ENCODE assay signal across 8 cellular contexts in the genomic region with DNA sequence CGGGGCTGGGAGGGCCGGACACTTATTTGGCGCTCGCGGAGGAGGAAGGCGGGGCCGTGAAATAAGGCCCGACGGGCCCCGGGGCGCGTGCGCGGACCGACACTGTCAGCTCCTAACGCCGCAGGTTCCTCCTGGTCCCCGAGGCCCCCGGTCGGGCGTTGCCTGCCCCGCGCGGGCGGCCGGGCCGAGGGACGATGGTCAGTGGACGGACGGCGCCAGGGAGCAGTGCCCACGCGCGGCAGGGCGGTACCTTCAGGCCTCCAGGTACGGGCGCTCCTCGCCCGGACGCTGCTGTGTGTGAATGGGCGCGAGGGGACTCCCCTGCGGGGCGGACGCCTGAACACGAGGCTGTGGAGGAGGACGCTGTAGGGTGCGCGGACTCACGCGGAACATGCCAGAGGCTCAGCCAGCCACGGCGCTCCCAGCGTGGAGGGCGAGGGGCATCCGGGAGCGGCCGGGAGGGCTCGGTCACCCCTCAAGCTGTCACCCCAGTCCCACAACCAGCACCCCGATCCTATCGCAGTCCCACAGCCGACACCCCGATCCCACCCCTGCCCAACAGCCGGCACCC. TPM values are rescaled to one million over a fixed set of nuclear protein-coding genes. Genes with fewer than 3 reads are reported as not detected.
DNase-seq lines count a peak whose midpoint lies in the region; ATAC-seq and TF ChIP-seq lines count a peak whose summit lies in the region.

No MANE protein-coding gene starts in this region.

- H3K27ac ChIP-seq in HUES6 (ENCODE audit: low read depth, low read length) (no peak overlapping the region), mucosa of rectum (ENCODE audit: low read depth in 2 of 2, low read length in 2 of 2) (peak overlapping the region; percentile 97)

- TF ChIP-seq CTCF in epithelial cell of proximal tubule (conservative IDR thresholded peaks at IDR 0.05; ENCODE audit: low read depth, low read length), result no peak

- no peaks in the 10 kb centered on the region for H3K36me3 ChIP-seq in HUES6 (ENCODE audit: control insufficient read depth, insufficient read depth, low read length)
- no peaks in the 10 kb centered on the region for H3K36me3 ChIP-seq in mucosa of rectum (ENCODE audit: control insufficient read depth in 2 of 2, insufficient read depth in 2 of 2, low read length in 2 of 2)

- H3K9me3 ChIP-seq in HUES6 (ENCODE audit: control insufficient read depth, insufficient read depth, low read depth, low read length) (no peaks in the 10 kb centered on the region), mucosa of rectum (ENCODE audit: control insufficient read depth in 2 of 2, low read length in 2 of 2) (no peaks in the 10 kb centered on the region)

- ATAC-seq in GM21447 (IDR thresholded peaks at IDR 0.05; ENCODE audit: unreplicated experiment), result peak; percentile 61

- H3K4me3 ChIP-seq in HUES6 (ENCODE audit: low read depth, low read length), result peak overlapping the region; percentile 98
- H3K4me3 ChIP-seq in epithelial cell of proximal tubule (ENCODE audit: low read depth, low read length), result peak overlapping the region; percentile 94
- peak overlapping the region; percentile 86 to 87 for H3K4me3 ChIP-seq in mucosa of rectum (ENCODE audit: low read length in 2 of 2)

- peak; percentile 98 for DNase-seq in DMS 273 (lab: John Stamatoyannopoulos, UW; ENCODE audit: unreplicated experiment)
- DNase-seq in OCI-M1 (lab: John Stamatoyannopoulos, UW), result peak; percentile 96
- peak; percentile 93 for DNase-seq in activated T-cell treated with anti-CD3 and anti-CD28 coated beads for 48 hours (ENCODE audit: low read depth)
- no peak for DNase-seq in epithelial cell of proximal tubule (ENCODE audit: low read depth)
- peak; percentile 81 to 86 for DNase-seq in stimulated activated CD8-positive, alpha-beta memory T cell treated with anti-CD3 and anti-CD28 coated beads, Interleukin-4, amount 100 ng/mL, for 4 hours (ENCODE audit: low read depth in 2 of 2, low spot score in 1 of 2)

- H3K27me3 ChIP-seq in HUES6 (ENCODE audit: control insufficient read depth, insufficient read depth, low read length), result no peaks in the 10 kb centered on the region
- no peaks in the 10 kb centered on the region for H3K27me3 ChIP-seq in mucosa of rectum (ENCODE audit: control insufficient read depth in 2 of 2, insufficient read depth in 2 of 2, low read length in 2 of 2)

- H3K4me1 ChIP-seq in HUES6 (ENCODE audit: control insufficient read depth, insufficient read depth, low read length) (peaks cover 9% of the 10 kb centered on the region; the same call in 1 of the 2 replicates), mucosa of rectum (ENCODE audit: control insufficient read depth in 2 of 2, insufficient read depth in 2 of 2, low read length in 2 of 2) (peaks cover 8 to 12% of the 10 kb centered on the region in 2 donors)

- peak overlapping the region; percentile 88 for H3K9ac ChIP-seq in HUES6 (ENCODE audit: low read length)
- peak overlapping the region; percentile 94 to 95 for H3K9ac ChIP-seq in mucosa of rectum (ENCODE audit: low read depth in 1 of 2, low read length in 2 of 2)

RNA-seq across cellular contexts. Expression of a gene that starts 0.3 kb away (rescaled TPM):
- total RNA-seq in epithelial cell of proximal tubule, result 10.5 and 10.7 TPM in 2 replicates

RNA-seq across cellular contexts. Expression of a gene that starts 26.0 kb away (rescaled TPM):
- 64.5 and 112 TPM in 2 replicates for total RNA-seq in epithelial cell of proximal tubule

RNA-seq across cellular contexts. Expression of a gene that starts 30.9 kb away (rescaled TPM):
- total RNA-seq in epithelial cell of proximal tubule, result 26.5 and 29.1 TPM in 2 replicates

RNA-seq across cellular contexts. Expression of a gene that starts 53.2 kb away (rescaled TPM):
- total RNA-seq in epithelial cell of proximal tubule, result 25.7 and 48.8 TPM in 2 replicates
